ENCODE assay signal across 8 cellular contexts in the genomic region with DNA sequence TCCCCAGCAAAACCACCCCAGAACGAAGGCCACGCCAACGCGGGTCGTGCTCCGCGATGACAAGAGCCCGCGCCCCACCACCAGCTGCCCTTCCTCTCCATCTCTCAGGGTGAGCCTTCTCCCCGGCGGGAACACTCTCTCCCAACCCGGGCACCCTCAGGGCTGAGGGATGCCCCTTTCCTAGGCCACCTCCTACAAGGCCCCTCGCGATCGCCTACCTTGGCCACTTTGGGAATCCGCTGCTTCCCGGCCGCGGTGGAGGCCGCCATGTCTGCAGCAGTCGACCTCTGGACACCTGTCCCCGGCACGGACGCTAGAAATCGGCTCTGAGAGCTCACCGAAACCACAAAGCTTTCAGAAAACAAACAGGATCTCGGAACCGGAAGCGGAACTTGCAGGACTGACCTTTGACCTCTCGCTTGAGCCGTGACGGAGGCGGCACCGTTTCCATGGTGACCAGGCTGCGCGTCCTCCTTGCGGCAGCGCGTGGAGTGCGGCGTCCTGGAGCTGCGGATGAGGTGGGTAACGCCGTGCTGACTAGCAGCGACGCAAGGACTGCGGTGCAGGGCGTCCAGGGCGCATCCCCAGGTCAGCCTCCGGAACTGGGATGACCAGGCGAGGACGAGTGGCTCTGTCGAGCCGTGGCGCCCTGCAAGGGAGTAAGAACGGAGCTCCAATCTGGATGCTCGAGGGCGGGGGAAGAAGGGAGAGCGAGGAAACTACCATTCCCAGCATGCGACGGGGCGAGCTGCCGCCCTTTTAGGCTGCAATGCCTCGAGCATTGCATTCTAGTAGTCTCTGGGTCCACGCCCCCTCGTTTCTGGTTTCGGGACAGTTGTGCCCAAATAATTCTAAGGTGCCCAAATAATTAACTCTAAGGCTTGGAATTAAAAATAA. TPM values are rescaled to one million over a fixed set of nuclear protein-coding genes. Genes with fewer than 3 reads are reported as not detected.
A peak's percentile ranks its signal among the peaks of the same experiment; 100 is the strongest.
DNase-seq lines count a peak whose midpoint lies in the region; ATAC-seq, FAIRE-seq and TF ChIP-seq lines count a peak whose summit lies in the region.

A gene with protein sequence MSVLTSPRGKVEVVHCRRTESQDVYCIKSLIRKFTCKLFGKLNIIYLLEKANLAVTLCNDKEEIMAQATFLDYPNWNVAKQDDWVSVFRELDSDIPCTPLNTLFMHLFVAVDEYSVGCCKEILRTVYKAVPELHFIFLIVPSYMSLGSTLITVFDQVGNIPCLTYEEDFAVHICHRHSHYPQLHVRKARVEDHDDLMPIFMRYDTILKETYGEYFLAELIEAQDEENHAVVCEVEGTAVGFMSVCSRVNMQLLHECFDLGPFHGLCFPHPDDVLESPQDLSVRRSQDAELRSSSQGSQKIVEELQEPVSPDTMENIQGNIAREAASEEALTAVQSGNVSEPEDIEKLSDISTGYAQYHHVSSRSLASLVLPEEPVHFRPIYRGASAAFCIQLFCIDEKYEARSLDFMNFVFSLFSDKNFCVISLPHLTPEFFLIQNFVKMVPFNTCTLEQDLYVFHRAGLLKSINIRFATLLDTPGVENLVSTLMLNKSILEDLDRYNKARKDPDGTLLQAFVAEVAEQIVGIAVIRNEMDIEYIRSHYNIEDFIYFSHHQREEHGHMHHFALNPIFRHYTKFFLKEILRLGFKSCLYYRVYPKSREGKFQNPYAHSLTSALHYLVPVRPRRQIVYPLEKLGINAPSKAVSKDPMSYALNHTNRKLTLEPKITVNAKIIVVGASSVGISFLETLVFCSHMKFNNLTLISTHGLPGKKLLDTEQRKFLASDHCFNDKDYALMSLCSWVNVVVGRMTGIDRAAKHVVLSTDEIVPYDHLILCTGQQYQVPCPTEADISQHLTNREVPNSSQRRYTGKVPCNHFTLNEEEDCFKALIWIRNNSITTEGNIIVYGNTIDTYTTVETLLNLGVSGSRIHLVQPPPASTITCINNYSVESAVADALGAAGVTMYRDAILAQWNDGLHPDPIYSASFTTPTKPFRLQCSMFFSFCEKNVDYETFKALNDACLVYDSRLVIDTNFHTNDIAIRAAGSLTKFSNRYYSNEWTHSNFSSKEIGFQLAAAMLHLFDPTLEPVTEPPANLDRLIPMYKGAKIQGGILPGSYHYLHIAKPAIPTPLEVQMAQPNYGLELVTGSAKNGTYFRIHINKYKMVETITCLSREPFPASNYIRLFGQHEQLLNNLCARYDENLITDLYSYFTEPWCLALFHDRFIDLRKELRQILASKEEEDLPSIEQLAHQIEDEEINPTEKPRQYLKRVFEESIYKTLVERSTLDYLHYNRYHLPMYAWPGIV (plus strand): TSS at position 459 of the 897 bp plus-strand sequence. CDS start 4,122 bp downstream, outside the sequence.
TSS of gene CRNKL1 (minus strand) at position 393 of the 897 bp plus-strand sequence. CDS start at position 269, 124 bp downstream.

- H3K4me3 ChIP-seq in AG04450 (ENCODE audit: low read depth, low read length) = peak within 1 kb of the TSS; percentile 95
- H3K4me3 ChIP-seq in WI38 (ENCODE audit: low read depth, low read length) = peak within 1 kb of the TSS; percentile 100
- peak within 1 kb of the TSS; percentile 96 for H3K4me3 ChIP-seq in bronchial epithelial cell (ENCODE audit: low read depth, low read length)
- H3K4me3 ChIP-seq in iPS-20b (ENCODE audit: low read length) = peak within 1 kb of the TSS; percentile 92
- H3K4me3 ChIP-seq in skeletal muscle tissue (ENCODE audit: low read length in 3 of 3) = peak within 1 kb of the TSS; percentile 95 to 98 (median 95)

- H3K36me3 ChIP-seq in bronchial epithelial cell (ENCODE audit: control insufficient read depth, insufficient read depth, low read length) (peaks cover 2% of the 10 kb centered on the region), iPS-20b (ENCODE audit: insufficient read depth, low read depth, low read length) (peaks cover 31% of the 10 kb centered on the region), skeletal muscle tissue (ENCODE audit: control insufficient read depth in 3 of 3, insufficient read depth in 3 of 3, low read length in 3 of 3) (peaks cover 20 to 31% (median 28%) of the 10 kb centered on the region in 3 donors)

- CTCF ChIA-PET in AG04450 (lab: Charles Lee) = interaction anchor here (0.6 to 2.8 kb wide), 5 partner anchors 35 to 541 kb away, joined by 3 to 22 read pairs (median 7); partner anchors contain the start of gene NAA20

- peaks cover 4% of the 10 kb centered on the region; the same call in 1 of the 2 replicates for H3K4me1 ChIP-seq in iPS-20b (ENCODE audit: insufficient read depth, low read length)
- H3K4me1 ChIP-seq in skeletal muscle tissue (ENCODE audit: control insufficient read depth in 3 of 3, insufficient read depth in 3 of 3, low read length in 3 of 3) = peaks cover 5 to 12% (median 11%) of the 10 kb centered on the region in 3 donors

- ATAC-seq in GM18907 (IDR thresholded peaks at IDR 0.05; ENCODE audit: unreplicated experiment) (peak; percentile 95), HG03139 (IDR thresholded peaks at IDR 0.05; ENCODE audit: unreplicated experiment) (peak; percentile 90)

- H3K9me3 ChIP-seq in AG04450 (ENCODE audit: control insufficient read depth, insufficient read depth, low read length) = peaks cover 4% of the 10 kb centered on the region; the same call in 1 of the 2 replicates
- H3K9me3 ChIP-seq in iPS-20b (ENCODE audit: insufficient read depth, low read depth, low read length) = no peaks in the 10 kb centered on the region
- no peaks in the 10 kb centered on the region for H3K9me3 ChIP-seq in skeletal muscle tissue (ENCODE audit: control insufficient read depth in 3 of 3, low read length in 3 of 3)

- peak; percentile 94 for DNase-seq in AG04450 (ENCODE audit: low read depth, low spot score)
- DNase-seq in NCI-H2196 treated with DMSO at 0.1 percent for 48 hours (lab: John Stamatoyannopoulos, UW; ENCODE audit: unreplicated experiment) = peak; percentile 96
- DNase-seq in bronchial epithelial cell (ENCODE audit: low read depth) = peak; percentile 93

- H3K9ac ChIP-seq in iPS-20b (ENCODE audit: low read depth, low read length) (peak within 1 kb of the TSS; percentile 90; the same call in 1 of the 2 replicates), skeletal muscle tissue (ENCODE audit: low read depth in 1 of 3, low read length in 3 of 3) (peak within 1 kb of the TSS; percentile 87 to 96 (median 95))

- POLR2A ChIA-PET in AG04450 (lab: Yijun Ruan, JAX) = interaction anchor here (0.6 to 1.3 kb wide), 7 partner anchors 15 to 163 kb away, joined by 3 to 6 read pairs (median 3); partner anchors contain the start of gene NAA20

- H3K27me3 ChIP-seq in AG04450 (ENCODE audit: control insufficient read depth, insufficient read depth, low read length) = peaks cover 5% of the 10 kb centered on the region
- no peaks in the 10 kb centered on the region for H3K27me3 ChIP-seq in bronchial epithelial cell (ENCODE audit: control insufficient read depth, insufficient read depth, low read length)
- H3K27me3 ChIP-seq in iPS-20b (ENCODE audit: insufficient read depth, low read length) = no peaks in the 10 kb centered on the region
- no peaks in the 10 kb centered on the region for H3K27me3 ChIP-seq in skeletal muscle tissue (ENCODE audit: control insufficient read depth in 3 of 3, insufficient read depth in 3 of 3, low read length in 3 of 3)

- H3K27ac ChIP-seq in AG04450 (ENCODE audit: low read depth, low read length) (peak within 1 kb of the TSS; percentile 73), iPS-20b (ENCODE audit: low read length) (no peak within 1 kb of the TSS), skeletal muscle tissue (ENCODE audit: low read depth, low read length) (peak within 1 kb of the TSS; percentile 89)

- no peak for TF ChIP-seq CTCF in AG04450 (IDR thresholded peaks at IDR 0.05; ENCODE audit: low read depth, low read length)
- TF ChIP-seq CTCF in WI38 (IDR thresholded peaks at IDR 0.05; ENCODE audit: low read depth, low read length) = no peak
- TF ChIP-seq CTCF in bronchial epithelial cell (IDR thresholded peaks at IDR 0.05; ENCODE audit: insufficient read depth, low read length, severe bottlenecking) = peak; percentile 19

- peak; percentile 91 for FAIRE-seq in bronchial epithelial cell (lab: Jason Lieb, UNC)

RNA-seq across cellular contexts. Expression of the first gene that starts in this region (rescaled TPM):
- polyA plus RNA-seq in AG04450 (2011; rRNA removed) = not detected in 2 replicates
- polyA minus RNA-seq in AG04450 (2011; rRNA and poly(A)+ RNA removed) = 0.83 TPM in 1 of 2 replicates, not detected in the other
- total RNA-seq in bronchial epithelial cell (0.13 and 0.26 TPM in 2 replicates), skeletal muscle tissue (1.0 TPM)

RNA-seq across cellular contexts. Expression of gene CRNKL1, which starts in this region (rescaled TPM):
- 15.1 and 21.0 TPM in 2 replicates for polyA plus RNA-seq in AG04450 (2011; rRNA removed)
- 15.7 and 21.2 TPM in 2 replicates for polyA minus RNA-seq in AG04450 (2011; rRNA and poly(A)+ RNA removed)
- total RNA-seq in bronchial epithelial cell (14.0 and 14.1 TPM in 2 replicates), skeletal muscle tissue (38.1 TPM)
